Comparison of ENCODE assay signal across 18 cellular contexts in genomic region chr6:119297049-119297448, GRCh38.
"Had no signal": no experiment of that assay in that cellular context is flagged by ENCODE, and none has a peak within 500 bp of the region (broad histone marks: within the 10 kb centered on the region; RNA-seq: fewer than 3 reads in every experiment).

No MANE protein-coding gene starts in this region.

- H3K27ac ChIP-seq: esophagus muscularis mucosa, gastrocnemius medialis, neutrophil, sigmoid colon, skin epidermis, stomach, transverse colon had no signal

- ATAC-seq: gastrocnemius medialis; mucosa of descending colon; naive thymus-derived CD8-positive, alpha-beta T cell had no signal

- H3K9me3 ChIP-seq: esophagus muscularis mucosa, gastrocnemius medialis, heart right ventricle, mucosa of descending colon, neutrophil, sigmoid colon, stomach, thoracic aorta, transverse colon had no signal

- H3K27me3 ChIP-seq: esophagus muscularis mucosa, gastrocnemius medialis, heart right ventricle, neutrophil, sigmoid colon, stomach, transverse colon had no signal

- H3K36me3 ChIP-seq: gastrocnemius medialis, neutrophil, thoracic aorta had no signal

- H3K4me1 ChIP-seq: gastrocnemius medialis, transverse colon had no signal

- H3K4me3 ChIP-seq: esophagus muscularis mucosa, gastrocnemius medialis, heart right ventricle, mucosa of descending colon, sigmoid colon, skin epidermis, stomach, thoracic aorta, transverse colon had no signal

- DNase-seq: effector memory CD4-positive, alpha-beta T cell; gastrocnemius medialis; heart right ventricle; immature natural killer cell; mammary epithelial cell; mucosa of descending colon; naive thymus-derived CD8-positive, alpha-beta T cell; posterior cingulate gyrus; sigmoid colon; stimulated activated CD4-positive, alpha-beta T cell treated with anti-CD3 and anti-CD28 coated beads, Interleukin-12 subunit alpha, Interleukin-12 subunit beta, amount 100 ng/mL, for 4 hours; stimulated activated naive CD4-positive, alpha-beta T cell; stomach; substantia nigra; transverse colon had no signal
